8 cellular contexts compared by ENCODE assay signal in the genomic region with DNA sequence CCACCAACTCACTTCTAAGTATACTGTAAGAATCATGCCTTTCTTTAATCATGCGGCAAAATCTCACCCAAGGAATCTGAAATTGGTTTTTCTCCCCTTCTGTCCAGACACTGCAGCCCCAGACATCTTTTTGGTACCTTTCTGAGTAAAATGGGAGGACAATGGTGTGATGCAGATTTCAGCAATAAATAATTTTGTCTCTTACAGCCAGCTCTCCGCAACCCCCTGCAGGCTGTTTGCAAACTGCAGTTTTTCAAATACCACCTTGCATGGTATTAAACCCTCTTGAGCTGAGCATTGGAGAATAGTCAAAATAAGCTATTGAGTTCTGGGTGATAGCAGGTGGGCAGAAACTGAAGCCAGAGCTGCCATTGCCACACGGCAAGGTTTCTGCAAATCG. TPM values are rescaled to one million over a fixed set of nuclear protein-coding genes. Genes with fewer than 3 reads are reported as not detected.
DNase-seq lines count a peak whose midpoint lies in the region; ATAC-seq, FAIRE-seq and TF ChIP-seq lines count a peak whose summit lies in the region.

No MANE protein-coding gene starts in this region.

- no peak overlapping the region for H3K4me3 ChIP-seq in astrocyte of the cerebellum (ENCODE audit: low read depth, low read length)
- no peak overlapping the region for H3K4me3 ChIP-seq in HepG2 (replicated peaks in 1 of 3; ENCODE audit: insufficient read depth in 1 of 3, low read depth in 2 of 3, low read length in 3 of 3)

- in situ Hi-C loops in KBM-7 (cut with MboI; ENCODE audit: low pct_unique_long_range_greater_than_20kb, low sequenced_read_pairs) (no loop called here), astrocyte of the cerebellum (cut with HindIII; ENCODE audit: low sequenced_read_pairs) (no loop called here), HepG2 (cut with HindIII; ENCODE audit: extremely low pct_ligation_motif_present, low pct_unique_long_range_greater_than_20kb) (no loop called here)

- POLR2A ChIA-PET in HepG2 (lab: Yijun Ruan, JAX), result no interaction called here
- POLR2A ChIA-PET in activated CD4-positive, alpha-beta memory T cell treated with anti-CD3 and anti-CD28 coated beads for 36 hours (lab: Charles Lee), result no interaction called here

- no peaks in the 10 kb centered on the region for H4K20me1 ChIP-seq in HepG2 (ENCODE audit: insufficient read depth, low read length)

- no peak for TF ChIP-seq EP300 in HepG2 (IDR thresholded peaks at IDR 0.05; ENCODE audit: low read depth in 2 of 2, low read length in 2 of 2)
- TF ChIP-seq EP300 in HepG2 (CRISPR knock-in tag; IDR thresholded peaks at IDR 0.05; ENCODE audit: borderline replicate concordance), result no peak

- TF ChIP-seq CTCF in astrocyte of the cerebellum (IDR thresholded peaks at IDR 0.05; ENCODE audit: low read depth, low read length, missing control alignments) (peak; percentile 76), HepG2 (CRISPR knock-in tag; IDR thresholded peaks at IDR 0.05) (peak; percentile 54)

- no TSS peak for BruUV-seq in HepG2 (replicated peaks; lab: Mats Ljungman, UMichigan)

- intact Hi-C loops in HepG2 (cut with micrococcal nuclease; ENCODE audit: unreplicated experiment), result loop anchor here (1.0 to 2.0 kb wide), 2 partner anchors 99 to 180 kb away; no protein-coding TSS in a partner anchor
- intact Hi-C loops in activated CD4-positive, alpha-beta memory T cell treated with anti-CD3 and anti-CD28 coated beads for 36 hours (cut with micrococcal nuclease), result no loop called here

- TF ChIP-seq RAD21 in HepG2 (CRISPR knock-in tag; IDR thresholded peaks at IDR 0.05), result peak; percentile 51; the same call in 1 of the 2 replicates

- no peaks in the 10 kb centered on the region for H3K4me1 Mint-ChIP-seq in activated CD4-positive, alpha-beta memory T cell treated with anti-CD3 and anti-CD28 coated beads for 36 hours (ENCODE audit: low read depth)

- H3K27ac Mint-ChIP-seq in activated CD4-positive, alpha-beta memory T cell treated with anti-CD3 and anti-CD28 coated beads for 36 hours, result no peak overlapping the region

- H3K27me3 ChIP-seq in HepG2 (ENCODE audit: control insufficient read depth in 1 of 2, insufficient read depth in 2 of 2, low read length in 2 of 2), result no peaks in the 10 kb centered on the region

- H3K79me2 ChIP-seq in HepG2 (ENCODE audit: insufficient read depth, low read length), result no peaks in the 10 kb centered on the region

- H3K9me3 Mint-ChIP-seq in activated CD4-positive, alpha-beta memory T cell treated with anti-CD3 and anti-CD28 coated beads for 36 hours, result peaks cover 17% of the 10 kb centered on the region

- H3K4me3 Mint-ChIP-seq in activated CD4-positive, alpha-beta memory T cell treated with anti-CD3 and anti-CD28 coated beads for 36 hours, result no peak overlapping the region

- H2AFZ ChIP-seq in HepG2 (ENCODE audit: low read length), result no peak overlapping the region

- H3K4me1 ChIP-seq in HepG2 (ENCODE audit: insufficient read depth, low read length), result no peaks in the 10 kb centered on the region

- no peak overlapping the region for H3K4me2 ChIP-seq in HepG2 (ENCODE audit: low read depth, low read length)

- H3K36me3 Mint-ChIP-seq in activated CD4-positive, alpha-beta memory T cell treated with anti-CD3 and anti-CD28 coated beads for 36 hours, result no peaks in the 10 kb centered on the region

- no peak for TF ChIP-seq POLR2A in HepG2 (IDR thresholded peaks at IDR 0.05; ENCODE audit: insufficient read depth in 1 of 2, low read depth in 2 of 2, low read length in 2 of 2)

- H3K9ac ChIP-seq in HepG2 (ENCODE audit: insufficient read depth, low read depth, low read length), result no peak overlapping the region

- peak; percentile 21 for FAIRE-seq in HepG2 (lab: Jason Lieb, UNC)

- DNase-seq in Ammon's horn (ENCODE audit: low spot score), result peak; percentile 35
- DNase-seq in KBM-7, result peak; percentile 3
- no peak for DNase-seq in astrocyte of the cerebellum (ENCODE audit: low read depth)
- no peak for DNase-seq in HepG2 (ENCODE audit: low spot score)
- no peak for DNase-seq in activated CD4-positive, alpha-beta memory T cell treated with anti-CD3 and anti-CD28 coated beads for 36 hours
- DNase-seq in DMS79 treated with DMSO at 0.1 percent for 48 hours (lab: John Stamatoyannopoulos, UW), result no peak
- DNase-seq in stimulated activated naive CD8-positive, alpha-beta T cell treated with anti-CD3 and anti-CD28 coated beads, Interleukin-15, Interleukin-2, amounts not matched to agents 100 U/mL and 50 U/mL, for 24 hours, result no peak

- no peaks in the 10 kb centered on the region for H3K36me3 ChIP-seq in HepG2 (replicated peaks in 1 of 2; ENCODE audit: control insufficient read depth in 1 of 2, insufficient read depth in 2 of 2, low read length in 2 of 2)

- ATAC-seq in HepG2, result peak; percentile 84
- ATAC-seq in HG02981 (IDR thresholded peaks at IDR 0.05; ENCODE audit: unreplicated experiment), result no peak
- no peak for ATAC-seq in stimulated activated naive CD8-positive, alpha-beta T cell treated with anti-CD3 and anti-CD28 coated beads, Interleukin-15, Interleukin-2, amounts not matched to agents 100 U/mL and 50 U/mL, for 24 hours

- H3K27me3 Mint-ChIP-seq in activated CD4-positive, alpha-beta memory T cell treated with anti-CD3 and anti-CD28 coated beads for 36 hours, result no peaks in the 10 kb centered on the region

- peaks cover 5% of the 10 kb centered on the region; the same call in 1 of the 2 replicates for H3K9me3 ChIP-seq in HepG2 (ENCODE audit: low read length)

- CTCF ChIA-PET in HepG2 (lab: Yijun Ruan, JAX; ENCODE audit: low intra/inter-chr PET ratio, low total read pairs), result interaction anchor here (0.8 to 0.9 kb wide), 2 partner anchors 100 to 180 kb away, joined by 6 to 7 read pairs; no protein-coding TSS in a partner anchor
- CTCF ChIA-PET in activated CD4-positive, alpha-beta memory T cell treated with anti-CD3 and anti-CD28 coated beads for 36 hours (lab: Charles Lee), result no interaction called here

- H3K27ac ChIP-seq in HepG2 (ENCODE audit: extremely low read length, insufficient read depth, low read length), result no peak overlapping the region

- WGBS in HepG2 (ENCODE audit: low lambda C conversion rate), result 67% methylated on average over 4 of the region's 4 CpGs

TF ChIP-seq in HepG2, 621 proteins besides CTCF, POLR2A, EP300 and RAD21 (continues in another document):
- TF ChIP-seq, protein P1, sequence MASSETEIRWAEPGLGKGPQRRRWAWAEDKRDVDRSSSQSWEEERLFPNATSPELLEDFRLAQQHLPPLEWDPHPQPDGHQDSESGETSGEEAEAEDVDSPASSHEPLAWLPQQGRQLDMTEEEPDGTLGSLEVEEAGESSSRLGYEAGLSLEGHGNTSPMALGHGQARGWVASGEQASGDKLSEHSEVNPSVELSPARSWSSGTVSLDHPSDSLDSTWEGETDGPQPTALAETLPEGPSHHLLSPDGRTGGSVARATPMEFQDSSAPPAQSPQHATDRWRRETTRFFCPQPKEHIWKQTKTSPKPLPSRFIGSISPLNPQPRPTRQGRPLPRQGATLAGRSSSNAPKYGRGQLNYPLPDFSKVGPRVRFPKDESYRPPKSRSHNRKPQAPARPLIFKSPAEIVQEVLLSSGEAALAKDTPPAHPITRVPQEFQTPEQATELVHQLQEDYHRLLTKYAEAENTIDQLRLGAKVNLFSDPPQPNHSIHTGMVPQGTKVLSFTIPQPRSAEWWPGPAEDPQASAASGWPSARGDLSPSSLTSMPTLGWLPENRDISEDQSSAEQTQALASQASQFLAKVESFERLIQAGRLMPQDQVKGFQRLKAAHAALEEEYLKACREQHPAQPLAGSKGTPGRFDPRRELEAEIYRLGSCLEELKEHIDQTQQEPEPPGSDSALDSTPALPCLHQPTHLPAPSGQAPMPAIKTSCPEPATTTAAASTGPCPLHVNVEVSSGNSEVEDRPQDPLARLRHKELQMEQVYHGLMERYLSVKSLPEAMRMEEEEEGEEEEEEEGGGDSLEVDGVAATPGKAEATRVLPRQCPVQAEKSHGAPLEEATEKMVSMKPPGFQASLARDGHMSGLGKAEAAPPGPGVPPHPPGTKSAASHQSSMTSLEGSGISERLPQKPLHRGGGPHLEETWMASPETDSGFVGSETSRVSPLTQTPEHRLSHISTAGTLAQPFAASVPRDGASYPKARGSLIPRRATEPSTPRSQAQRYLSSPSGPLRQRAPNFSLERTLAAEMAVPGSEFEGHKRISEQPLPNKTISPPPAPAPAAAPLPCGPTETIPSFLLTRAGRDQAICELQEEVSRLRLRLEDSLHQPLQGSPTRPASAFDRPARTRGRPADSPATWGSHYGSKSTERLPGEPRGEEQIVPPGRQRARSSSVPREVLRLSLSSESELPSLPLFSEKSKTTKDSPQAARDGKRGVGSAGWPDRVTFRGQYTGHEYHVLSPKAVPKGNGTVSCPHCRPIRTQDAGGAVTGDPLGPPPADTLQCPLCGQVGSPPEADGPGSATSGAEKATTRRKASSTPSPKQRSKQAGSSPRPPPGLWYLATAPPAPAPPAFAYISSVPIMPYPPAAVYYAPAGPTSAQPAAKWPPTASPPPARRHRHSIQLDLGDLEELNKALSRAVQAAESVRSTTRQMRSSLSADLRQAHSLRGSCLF (CRISPR knock-in tag; IDR thresholded peaks at IDR 0.05; ENCODE audit: borderline replicate concordance), result no peak

RNA-seq across cellular contexts. Expression of a gene that starts 32.2 kb away (rescaled TPM):
- total RNA-seq in HepG2 (2016; rRNA removed; fragmentation: Illumina TruSeq; extraction: Trizol), result 0.51 and 0.62 TPM in 2 replicates
- 0.18 TPM in 1 of 2 replicates, not detected in the other for total RNA-seq in HepG2 (2016; cell fraction: cytosol; rRNA removed; fragmentation: Illumina TruSeq; extraction: Trizol; ENCODE audit: low read depth)
- total RNA-seq in HepG2 (2016; cell fraction: insoluble cytoplasmic fraction; rRNA removed; fragmentation: Illumina TruSeq; extraction: Trizol), result 0.21 and 0.84 TPM in 2 replicates
- total RNA-seq in HepG2 (2016; cell fraction: membrane; rRNA removed; fragmentation: Illumina TruSeq; extraction: Trizol), result 0.24 and 0.28 TPM in 2 replicates
- total RNA-seq in HepG2 (2016; cell fraction: nucleus; rRNA removed; fragmentation: Illumina TruSeq; extraction: Trizol), result 1.7 and 2.3 TPM in 2 replicates
- 0.16 and 0.55 TPM in 2 replicates for polyA plus RNA-seq in HepG2 (2011; rRNA removed)
- polyA plus RNA-seq in HepG2 (2011; cell fraction: cytosol; rRNA removed), result 0.19 and 0.34 TPM in 2 replicates
- 0.23 and 0.42 TPM in 2 replicates for polyA plus RNA-seq in HepG2 (2011; cell fraction: nucleus; rRNA removed)
- polyA plus RNA-seq in HepG2 (2012), result 0.36 and 0.47 TPM in 2 replicates
- 0.28 TPM in 1 of 2 replicates, not detected in the other for polyA plus RNA-seq in HepG2 (2016; cell fraction: cytosol; fragmentation: Illumina TruSeq; extraction: Trizol; ENCODE audit: low read depth)
- 0.17 and 0.29 TPM in 2 replicates for polyA plus RNA-seq in HepG2 (2016; cell fraction: insoluble cytoplasmic fraction; fragmentation: Illumina TruSeq; extraction: Trizol; ENCODE audit: low read depth)
- polyA plus RNA-seq in HepG2 (2016; cell fraction: membrane; fragmentation: Illumina TruSeq; extraction: Trizol; ENCODE audit: low read depth), result 0.08 and 0.23 TPM in 2 replicates
- 0.42 and 0.97 TPM in 2 replicates for polyA plus RNA-seq in HepG2 (2016; cell fraction: nucleus; fragmentation: Illumina TruSeq; extraction: Trizol; ENCODE audit: insufficient read depth, low read depth)
- 5.2 and 30.2 TPM in 2 replicates for polyA minus RNA-seq in HepG2 (2011; rRNA and poly(A)+ RNA removed; ENCODE audit: low replicate concordance)
- 0.44 TPM in 1 of 2 replicates, not detected in the other for polyA minus RNA-seq in HepG2 (2011; cell fraction: cytosol; rRNA and poly(A)+ RNA removed)
- 2.4 and 3.7 TPM in 2 replicates for polyA minus RNA-seq in HepG2 (2011; cell fraction: nucleus; rRNA and poly(A)+ RNA removed)
- not detected for total RNA-seq in activated CD4-positive, alpha-beta memory T cell treated with anti-CD3 and anti-CD28 coated beads for 36 hours

Comparison
In these comparisons a context has a peak if more than half of its experiments do, and no peak if none do; other contexts are left out.
1. DNase-seq: peak in Ammon's horn (single experiment) and KBM-7 (single experiment); none in astrocyte of the cerebellum (single experiment), HepG2 (single experiment), activated CD4-positive, alpha-beta memory T cell treated with anti-CD3 and anti-CD28 coated beads for 36 hours (single experiment), DMS79 treated with DMSO at 0.1 percent for 48 hours (single experiment) and stimulated activated naive CD8-positive, alpha-beta T cell treated with anti-CD3 and anti-CD28 coated beads, Interleukin-15, Interleukin-2, amounts not matched to agents 100 U/mL and 50 U/mL, for 24 hours (single experiment).